In genomic region chr17:40515491-40516041, GRCh38 we compare ENCODE assay signal across 13 cellular contexts. TPM values are rescaled to one million over a fixed set of nuclear protein-coding genes. Genes with fewer than 3 reads are reported as not detected.
A peak's percentile ranks its signal among the peaks of the same experiment; 100 is the strongest.
DNase-seq lines count a peak whose midpoint lies in the region; TF ChIP-seq lines count a peak whose summit lies in the region.
"Had no signal": no experiment of that assay in that cellular context is flagged by ENCODE, and none has a peak within 500 bp of the region (broad histone marks: within the 10 kb centered on the region; RNA-seq: fewer than 3 reads in every experiment).

No MANE protein-coding gene starts in this region.

- H3K4me1 Mint-ChIP-seq in IgD-negative memory B cell: peaks cover 34 to 43% (median 39%) of the 10 kb centered on the region in 3 donors
- H3K4me1 Mint-ChIP-seq in T-helper 2 cell treated with Interferon-gamma antibody and Interleukin-4, amounts not matched to agents 5 μg/mL and 100 μg/mL, for 36 hours (ENCODE audit: low read depth): peaks cover 67% of the 10 kb centered on the region

- peak overlapping the region in 1 of 3 donors; percentile 75 for H3K27ac Mint-ChIP-seq in IgD-negative memory B cell
- peak overlapping the region; percentile 84 for H3K27ac Mint-ChIP-seq in T-helper 2 cell treated with Interferon-gamma antibody and Interleukin-4, amounts not matched to agents 5 μg/mL and 100 μg/mL, for 36 hours

- H3K9me3 Mint-ChIP-seq in IgD-negative memory B cell: no peaks in the 10 kb centered on the region
- peaks cover 5% of the 10 kb centered on the region for H3K9me3 Mint-ChIP-seq in T-helper 2 cell treated with Interferon-gamma antibody and Interleukin-4, amounts not matched to agents 5 μg/mL and 100 μg/mL, for 36 hours

- no peak overlapping the region for H3K4me3 ChIP-seq in coronary artery
- H3K4me3 ChIP-seq in testis: no peak overlapping the region
- H3K4me3 ChIP-seq: cardiac muscle cell, esophagus squamous epithelium had no signal

- TF ChIP-seq CTCF in coronary artery (IDR thresholded peaks at IDR 0.05): no peak
- no peak for TF ChIP-seq CTCF in testis (IDR thresholded peaks at IDR 0.05)

- peaks cover 4% of the 10 kb centered on the region for H3K27me3 Mint-ChIP-seq in IgD-negative memory B cell
- no peaks in the 10 kb centered on the region for H3K27me3 Mint-ChIP-seq in T-helper 2 cell treated with Interferon-gamma antibody and Interleukin-4, amounts not matched to agents 5 μg/mL and 100 μg/mL, for 36 hours (ENCODE audit: low read depth)

- WGBS in testis, 2 donors: 76 to 80% methylated on average over 11 of the region's 11 CpGs

- TF ChIP-seq POLR2A in testis (IDR thresholded peaks at IDR 0.05): no peak

- H3K36me3 Mint-ChIP-seq in IgD-negative memory B cell: peaks cover 2% of the 10 kb centered on the region
- H3K36me3 Mint-ChIP-seq in T-helper 2 cell treated with Interferon-gamma antibody and Interleukin-4, amounts not matched to agents 5 μg/mL and 100 μg/mL, for 36 hours (ENCODE audit: low read depth): peaks cover 26% of the 10 kb centered on the region

- no peaks in the 10 kb centered on the region for H3K27me3 ChIP-seq in testis
- H3K27me3 ChIP-seq: cardiac muscle cell, esophagus squamous epithelium had no signal

- H3K27ac ChIP-seq in coronary artery (no peak overlapping the region), testis (no peak overlapping the region)
- H3K27ac ChIP-seq: cardiac muscle cell, HL-60 had no signal

- no peaks in the 10 kb centered on the region for H3K36me3 ChIP-seq in testis (ENCODE audit: low read depth, missing control alignments)
- H3K36me3 ChIP-seq: cardiac muscle cell, esophagus squamous epithelium had no signal

- intact Hi-C loops in testis (cut with DNase I; ENCODE audit: low total_unique reads): no loop called here

- H3K4me1 ChIP-seq in testis: peaks cover 5% of the 10 kb centered on the region

- no peaks in the 10 kb centered on the region for H3K9me3 ChIP-seq in testis
- H3K9me3 ChIP-seq: esophagus squamous epithelium had no signal

- peak overlapping the region in 3 of 4 donors; percentile 50 to 89 (median 83) for H3K4me3 Mint-ChIP-seq in IgD-negative memory B cell
- peak overlapping the region; percentile 74 for H3K4me3 Mint-ChIP-seq in T-helper 2 cell treated with Interferon-gamma antibody and Interleukin-4, amounts not matched to agents 5 μg/mL and 100 μg/mL, for 36 hours

- DNase-seq in T-helper 2 cell treated with Interferon-gamma antibody and Interleukin-4, amounts not matched to agents 5 μg/mL and 100 μg/mL, for 36 hours (ENCODE audit: low spot score): no peak
- DNase-seq in coronary artery (ENCODE audit: low spot score) (peak; percentile 49), CD1c-positive myeloid dendritic cell (ENCODE audit: extremely low spot score) (no peak), testis (no peak), SW 1271 (lab: John Stamatoyannopoulos, UW) (no peak)
- peak; percentile 56 for DNase-seq in stimulated activated CD8-positive, alpha-beta memory T cell treated with anti-CD3 and anti-CD28 coated beads, Interleukin-4, amount 100 ng/mL, for 48 hours
- DNase-seq: esophagus squamous epithelium, NCI-H1092 treated with DMSO at 0.1 percent for 48 hours, NCI-H524 treated with DMSO at 0.1 percent for 48 hours had no signal

RNA-seq across cellular contexts. Expression of gene TNS4, which starts 14.1 kb away (rescaled TPM):
- not detected for polyA plus RNA-seq in IgD-negative memory B cell
- total RNA-seq in testis: under 1 TPM; 0.12 to 0.16 TPM
- 0.09 TPM for polyA plus RNA-seq in testis (ENCODE audit: insufficient read depth, low read depth, low replicate concordance)
- total RNA-seq: cardiac muscle cell had no signal
- polyA plus RNA-seq: cardiac muscle cell had no signal

RNA-seq across cellular contexts. Expression of gene CCR7, which starts 49.7 kb away (rescaled TPM):
- polyA plus RNA-seq in IgD-negative memory B cell: 257 TPM
- total RNA-seq in testis: 1 to 10 TPM in 1 of 2 donors, under 1 TPM in 1; 0.87 to 1.3 TPM
- polyA plus RNA-seq in testis (ENCODE audit: insufficient read depth, low read depth, low replicate concordance): 1.5 TPM
- total RNA-seq: cardiac muscle cell, Daoy had no signal
- polyA plus RNA-seq: cardiac muscle cell had no signal

Comparison
In these comparisons a context has a peak if more than half of its experiments do, and no peak if none do; other contexts are left out.
1. DNase-seq: peak in coronary artery (single experiment) and stimulated activated CD8-positive, alpha-beta memory T cell treated with anti-CD3 and anti-CD28 coated beads, Interleukin-4, amount 100 ng/mL, for 48 hours (single experiment); none in T-helper 2 cell treated with Interferon-gamma antibody and Interleukin-4, amounts not matched to agents 5 μg/mL and 100 μg/mL, for 36 hours (single experiment), CD1c-positive myeloid dendritic cell (single experiment), testis (single experiment) and SW 1271 (0 of 2).
2. RNA of gene CCR7, which starts 49.7 kb away (polyA plus RNA-seq): 257 TPM in IgD-negative memory B cell (single experiment); 1.5 TPM in testis (single experiment); every median in the first group is over 100 times any median in the second.